8 cellular contexts compared by ENCODE assay signal in genomic region chr1:68231627-68232303, GRCh38. TPM values are rescaled to one million over a fixed set of nuclear protein-coding genes. Genes with fewer than 3 reads are reported as not detected.
DNase-seq lines count a peak whose midpoint lies in the region; ATAC-seq and FAIRE-seq lines count a peak whose summit lies in the region.

No MANE protein-coding gene starts in this region.

- ATAC-seq in esophagus mucosa (peak; percentile 40), GM18868 (IDR thresholded peaks at IDR 0.05; ENCODE audit: unreplicated experiment) (no peak)

- DNase-seq in NCI-H146 (lab: John Stamatoyannopoulos, UW) (peak; percentile 47), NCI-H146 treated with DMSO at 0.1 percent for 48 hours (lab: John Stamatoyannopoulos, UW; ENCODE audit: unreplicated experiment) (no peak), RKO (ENCODE audit: low spot score) (peak; percentile 83), mucosa of gallbladder (ENCODE audit: low spot score) (peak; percentile 34), urothelium cell line (ENCODE audit: low spot score) (peak; percentile 72), GDM1 (lab: John Stamatoyannopoulos, UW) (no peak)

- no peak for FAIRE-seq in urothelium cell line (lab: Jason Lieb, UNC)

RNA-seq across cellular contexts. Expression of gene WLS, which starts 0.6 kb away (rescaled TPM):
- total RNA-seq in esophagus mucosa: 70.8 TPM
- 205 TPM for total RNA-seq in mucosa of gallbladder

Comparison
In these comparisons a context has a peak if more than half of its experiments do, and no peak if none do; other contexts are left out.
1. DNase-seq: peak in NCI-H146 (single experiment), RKO (single experiment), mucosa of gallbladder (single experiment) and urothelium cell line (single experiment); none in NCI-H146 treated with DMSO at 0.1 percent for 48 hours (single experiment) and GDM1 (single experiment).